Comparison of ENCODE assay signal across 29 cellular contexts in the genomic region with DNA sequence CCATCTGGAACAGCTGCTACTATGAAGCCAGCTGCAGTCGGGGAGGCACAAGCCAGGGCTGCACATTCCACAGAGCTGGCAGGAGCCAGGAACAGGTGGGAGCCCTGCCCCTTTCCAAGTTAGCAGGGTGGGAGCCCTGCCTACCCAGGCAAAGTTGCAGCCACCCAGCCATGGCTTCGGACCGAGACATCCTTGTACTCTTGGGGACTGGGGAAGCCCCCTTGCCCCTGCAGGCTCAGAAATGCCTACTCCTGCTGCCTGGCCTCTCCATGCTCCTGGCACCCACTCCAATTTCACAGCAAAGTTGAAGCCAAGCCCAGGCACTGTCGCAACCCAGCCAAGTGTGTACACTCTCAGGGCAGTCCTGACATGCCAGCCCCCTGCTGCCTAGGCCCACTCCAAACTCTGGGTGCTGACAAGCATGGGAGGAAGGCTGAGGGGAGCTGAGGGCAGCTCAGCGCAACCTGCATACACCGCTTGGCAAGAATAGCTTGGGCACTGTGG.
DNase-seq lines count a peak whose midpoint lies in the region; ATAC-seq, FAIRE-seq and TF ChIP-seq lines count a peak whose summit lies in the region.
"Had no signal": no experiment of that assay in that cellular context is flagged by ENCODE, and none has a peak within 500 bp of the region (broad histone marks: within the 10 kb centered on the region; RNA-seq: fewer than 3 reads in every experiment).

No MANE protein-coding gene starts in this region.

- H2BK120ac ChIP-seq in H9 (ENCODE audit: low read depth, low read length, poor library complexity, severe bottlenecking): no peak overlapping the region

- H4K5ac ChIP-seq in H9 (ENCODE audit: insufficient read length, low read depth, low read length): no peak overlapping the region

- H3K27me3 ChIP-seq in H9 (ENCODE audit: insufficient read depth, low read length): no peaks in the 10 kb centered on the region
- no peaks in the 10 kb centered on the region for H3K27me3 ChIP-seq in CD4-positive, alpha-beta memory T cell (ENCODE audit: insufficient read depth, low read length)
- H3K27me3 ChIP-seq: ascending aorta, cardiac muscle cell, hepatocyte, ovary, Peyer's patch had no signal

- peaks cover 0 to 10% (median 6%) of the 10 kb centered on the region in 3 experiments; a peak in 4 of 7 replicates for H3K36me3 Mint-ChIP-seq in H9 (ENCODE audit: insufficient read depth in 1 of 3, low read depth in 3 of 3)
- H3K36me3 Mint-ChIP-seq in CD4-positive, alpha-beta memory T cell: no peaks in the 10 kb centered on the region
- H3K36me3 Mint-ChIP-seq: activated naive CD4-positive, alpha-beta T cell treated with anti-CD3 and anti-CD28 coated beads, Interleukin-2, amount 50 U/mL, for 24 hours; CD8-positive, alpha-beta T cell; natural killer cell treated with Interleukin-12 subunit alpha and Interleukin-12 subunit beta and Interleukin-15 and Interleukin-18, amount 100 ng/mL, for 72 hours; stimulated activated naive B cell treated with anti-CD40 and anti-IgM and Interleukin-4, amounts not matched to agents 10 μg/mL and 1 μg/mL and 100 μg/mL, for 72 hours had no signal

- CTCF ChIA-PET in CD4-positive, alpha-beta memory T cell (lab: Charles Lee; ENCODE audit: partially characterized antibody): no interaction called here

- H3K23me2 ChIP-seq in H9 (ENCODE audit: insufficient read length, low read depth, low read length, poor library complexity, severe bottlenecking): no peaks in the 10 kb centered on the region

- H3K4me1 ChIP-seq in H9 (ENCODE audit: insufficient read depth, low read length) (no peaks in the 10 kb centered on the region), kidney (ENCODE audit: control insufficient read depth in 1 of 2, insufficient read depth in 1 of 2, low read depth in 1 of 2, low read length in 2 of 2) (peaks cover 0 to 9% of the 10 kb centered on the region in 2 donors)
- H3K4me1 ChIP-seq in CD4-positive, alpha-beta memory T cell (ENCODE audit: insufficient read depth, low read length): no peaks in the 10 kb centered on the region
- H3K4me1 ChIP-seq: Peyer's patch had no signal

- H2AK5ac ChIP-seq in H9 (ENCODE audit: insufficient read length, low read length): no peak overlapping the region

- peaks cover 0 to 6% of the 10 kb centered on the region in 2 experiments; a peak in 1 of 5 replicates for H3K9me3 Mint-ChIP-seq in H9
- H3K9me3 Mint-ChIP-seq in CD4-positive, alpha-beta memory T cell: peaks cover 0 to 11% (median under 1%) of the 10 kb centered on the region in 8 donors
- H3K9me3 Mint-ChIP-seq: activated naive CD4-positive, alpha-beta T cell treated with anti-CD3 and anti-CD28 coated beads, Interleukin-2, amount 50 U/mL, for 24 hours had no signal

- H3K4me3 ChIP-seq in coronary artery (no peak overlapping the region), kidney (ENCODE audit: low read length in 2 of 2) (no peak overlapping the region), skeletal muscle cell (ENCODE audit: low read depth, low read length) (no peak overlapping the region)
- no peak overlapping the region for H3K4me3 ChIP-seq in CD4-positive, alpha-beta memory T cell (ENCODE audit: low read length in 2 of 2)
- H3K4me3 ChIP-seq: ascending aorta, cardiac muscle cell, GM23338, hepatocyte, ovary, Peyer's patch had no signal

- H2BK15ac ChIP-seq in H9 (ENCODE audit: low read depth, low read length): no peak overlapping the region

- H3K4ac ChIP-seq in H9 (ENCODE audit: low read depth, low read length): no peak overlapping the region

- no peaks in the 10 kb centered on the region for H3K79me2 ChIP-seq in H9 (ENCODE audit: insufficient read depth, low read length)
- H3K79me2 ChIP-seq: hepatocyte had no signal

- H3K36me3 ChIP-seq in kidney (ENCODE audit: control insufficient read depth in 1 of 2, insufficient read depth in 2 of 2, low read length in 2 of 2): peaks cover 0 to 5% of the 10 kb centered on the region in 2 donors
- H3K36me3 ChIP-seq in CD4-positive, alpha-beta memory T cell (ENCODE audit: insufficient read depth, low read length): no peaks in the 10 kb centered on the region
- H3K36me3 ChIP-seq: cardiac muscle cell, ovary had no signal

- H3K56ac ChIP-seq in H9 (ENCODE audit: insufficient read length, low read depth, low read length): no peak overlapping the region

- H3T11ph ChIP-seq in H9 (ENCODE audit: low read length): no peak overlapping the region

- H2AFZ ChIP-seq in H9 (ENCODE audit: low read length): no peak overlapping the region
- H2AFZ ChIP-seq: GM23338, hepatocyte had no signal

- H3K79me1 ChIP-seq in H9 (ENCODE audit: insufficient read depth, low read depth, low read length, poor library complexity, severe bottlenecking): no peaks in the 10 kb centered on the region

- H3K27ac ChIP-seq in H9 (ENCODE audit: insufficient read length, low read depth, low read length) (no peak overlapping the region), coronary artery (peak overlapping the region in 1 of 2 donors; percentile 43), kidney (ENCODE audit: low read depth in 2 of 2, low read length in 2 of 2) (no peak overlapping the region)
- H3K27ac ChIP-seq in CD4-positive, alpha-beta memory T cell (ENCODE audit: low read depth, low read length): no peak overlapping the region
- H3K27ac ChIP-seq: cardiac muscle cell, hepatocyte, KMS-11, ovary, Peyer's patch had no signal

- no CpG with 5 or more reads among the region's 6 CpGs for WGBS in H9 (ENCODE audit: extremely low coverage, insufficient read length, low lambda C conversion rate)

- H3K9me3 ChIP-seq in H9 (ENCODE audit: control insufficient read depth, low read depth, low read length) (no peaks in the 10 kb centered on the region), kidney (ENCODE audit: control insufficient read depth in 1 of 2, low read length in 2 of 2) (peaks cover 2 to 6% of the 10 kb centered on the region in 2 donors)
- no peaks in the 10 kb centered on the region for H3K9me3 ChIP-seq in CD4-positive, alpha-beta memory T cell (ENCODE audit: control insufficient read depth in 1 of 2, low read length in 2 of 2)
- H3K9me3 ChIP-seq: ovary had no signal

- POLR2A ChIA-PET in CD4-positive, alpha-beta memory T cell (lab: Charles Lee; ENCODE audit: partially characterized antibody): no interaction called here

- H4K20me1 ChIP-seq in H9 (ENCODE audit: control insufficient read depth, insufficient read depth, insufficient read length): no peaks in the 10 kb centered on the region

- H2BK20ac ChIP-seq in H9 (ENCODE audit: low read depth, low read length, poor library complexity, severe bottlenecking): no peak overlapping the region

- no peak overlapping the region for H4K8ac ChIP-seq in H9 (replicated peaks; ENCODE audit: insufficient read length, low read depth, low read length)

- H3K4me2 ChIP-seq in H9 (ENCODE audit: insufficient read depth, insufficient read length, low read length): no peak overlapping the region
- H3K4me2 ChIP-seq: GM23338, hepatocyte, KMS-11 had no signal

- H3K14ac ChIP-seq in H9 (ENCODE audit: insufficient read depth, low read length): no peak overlapping the region; the same call in 1 of the 2 replicates

- no peaks in the 10 kb centered on the region for H3K27me3 Mint-ChIP-seq in H9 (ENCODE audit: low read depth)
- H3K27me3 Mint-ChIP-seq in CD4-positive, alpha-beta memory T cell: no peaks in the 10 kb centered on the region
- H3K27me3 Mint-ChIP-seq: activated CD4-positive, alpha-beta memory T cell treated with anti-CD3 and anti-CD28 coated beads, Interleukin-2, amount 10 ng/mL, durations not matched to agents 7 days and 5 days; activated naive CD4-positive, alpha-beta T cell treated with anti-CD3 and anti-CD28 coated beads, Interleukin-2, amount 50 U/mL, for 24 hours; effector memory CD8-positive, alpha-beta T cell; natural killer cell treated with Interleukin-12 subunit alpha and Interleukin-12 subunit beta and Interleukin-15 and Interleukin-18, amount 100 ng/mL, for 72 hours; stimulated activated naive B cell treated with anti-CD40 and anti-IgM and Interleukin-4, amounts not matched to agents 10 μg/mL and 1 μg/mL and 100 μg/mL, for 72 hours had no signal

- no peak overlapping the region for H3K23ac ChIP-seq in H9 (ENCODE audit: insufficient read length, low read depth, low read length)

- intact Hi-C loops in kidney (cut with DNase I): no loop called here
- intact Hi-C loops in CD4-positive, alpha-beta memory T cell (cut with micrococcal nuclease): no loop called here

- no peak overlapping the region for H3K18ac ChIP-seq in H9 (ENCODE audit: insufficient read length, low read depth, low read length)

- H3K9ac ChIP-seq in H9 (ENCODE audit: extremely low read depth, insufficient read length, low read length) (no peak overlapping the region), kidney (ENCODE audit: low read length in 2 of 2) (no peak overlapping the region)
- H3K9ac ChIP-seq: KMS-11 had no signal

- no peaks in the 10 kb centered on the region for H3K4me1 Mint-ChIP-seq in H9
- no peaks in the 10 kb centered on the region for H3K4me1 Mint-ChIP-seq in CD4-positive, alpha-beta memory T cell
- H3K4me1 Mint-ChIP-seq: activated CD4-positive, alpha-beta memory T cell treated with anti-CD3 and anti-CD28 coated beads, Interleukin-2, amount 10 ng/mL, durations not matched to agents 7 days and 5 days; activated naive CD4-positive, alpha-beta T cell treated with anti-CD3 and anti-CD28 coated beads, Interleukin-2, amount 50 U/mL, for 24 hours; stimulated activated naive B cell treated with anti-CD40 and anti-IgM and Interleukin-4, amounts not matched to agents 10 μg/mL and 1 μg/mL and 100 μg/mL, for 72 hours had no signal

- H3K4me3 Mint-ChIP-seq in H9: no peak overlapping the region
- no peak overlapping the region for H3K4me3 Mint-ChIP-seq in CD4-positive, alpha-beta memory T cell
- H3K4me3 Mint-ChIP-seq: activated CD4-positive, alpha-beta memory T cell treated with anti-CD3 and anti-CD28 coated beads, Interleukin-2, amount 10 ng/mL, durations not matched to agents 7 days and 5 days; activated naive CD4-positive, alpha-beta T cell treated with anti-CD3 and anti-CD28 coated beads, Interleukin-2, amount 50 U/mL, for 24 hours; CD8-positive, alpha-beta T cell; effector memory CD8-positive, alpha-beta T cell; GM23338; HFFc6; natural killer cell treated with Interleukin-12 subunit alpha and Interleukin-12 subunit beta and Interleukin-15 and Interleukin-18, amount 100 ng/mL, for 72 hours; stimulated activated naive B cell treated with anti-CD40 and anti-IgM and Interleukin-4, amounts not matched to agents 10 μg/mL and 1 μg/mL and 100 μg/mL, for 72 hours had no signal

- no peak overlapping the region for H2BK5ac ChIP-seq in H9 (ENCODE audit: insufficient read length, low read length)

- TF ChIP-seq CTCF in H9 (conservative IDR thresholded peaks at IDR 0.05) (no peak), coronary artery (IDR thresholded peaks at IDR 0.05) (no peak), kidney (IDR thresholded peaks at IDR 0.05; ENCODE audit: borderline replicate concordance, extremely low read depth, insufficient read depth) (no peak)

- no peak overlapping the region for H2BK12ac ChIP-seq in H9 (ENCODE audit: insufficient read length, low read depth, low read length)

- no peak overlapping the region for H4K91ac ChIP-seq in H9 (ENCODE audit: insufficient read length, low read depth, low read length)

- ATAC-seq in HG02870 (IDR thresholded peaks at IDR 0.05; ENCODE audit: unreplicated experiment): no peak
- ATAC-seq: activated CD4-positive, CD25-positive, alpha-beta regulatory T cell treated with anti-CD3 and anti-CD28 coated beads, Interleukin-2, amount 50 U/mL, for 24 hours; CD8-positive, alpha-beta T cell; effector memory CD8-positive, alpha-beta T cell; GM23338 had no signal

- no peak for FAIRE-seq in kidney (lab: Jason Lieb, UNC)

- peak overlapping the region in 1 of 3 experiments; percentile 31; a peak in 1 of 7 replicates for H3K27ac Mint-ChIP-seq in H9
- H3K27ac Mint-ChIP-seq in CD4-positive, alpha-beta memory T cell: no peak overlapping the region
- H3K27ac Mint-ChIP-seq: activated CD4-positive, alpha-beta memory T cell treated with anti-CD3 and anti-CD28 coated beads, Interleukin-2, amount 10 ng/mL, durations not matched to agents 7 days and 5 days; activated naive CD4-positive, alpha-beta T cell treated with anti-CD3 and anti-CD28 coated beads, Interleukin-2, amount 50 U/mL, for 24 hours; activated T-helper 2 cell treated with anti-CD3 and anti-CD28 coated beads, Interferon-gamma antibody, Interleukin-2, Interleukin-4, amounts not matched to agents 10 μg/mL and 5 μg/mL and 100 μg/mL, durations not matched to agents 14 hours and 24 hours and 36 hours; CD8-positive, alpha-beta T cell; effector memory CD8-positive, alpha-beta T cell; GM23338; HFFc6; natural killer cell treated with Interleukin-12 subunit alpha and Interleukin-12 subunit beta and Interleukin-15 and Interleukin-18, amount 100 ng/mL, for 72 hours; stimulated activated naive B cell treated with anti-CD40 and anti-IgM and Interleukin-4, amounts not matched to agents 10 μg/mL and 1 μg/mL and 100 μg/mL, for 72 hours had no signal

- DNase-seq in H9: peak; percentile 24
- peak; percentile 77 for DNase-seq in coronary artery (ENCODE audit: low spot score)
- peak; percentile 43 for DNase-seq in kidney
- peak; percentile 25 for DNase-seq in skeletal muscle cell (ENCODE audit: low read depth)
- DNase-seq in NCI-H69 (lab: John Stamatoyannopoulos, UW): no peak
- DNase-seq in foreskin melanocyte: no peak
- no peak for DNase-seq in CD4-positive, alpha-beta memory T cell
- DNase-seq: activated CD4-positive, alpha-beta memory T cell treated with anti-CD3 and anti-CD28 coated beads, Interleukin-2, amount 10 ng/mL, durations not matched to agents 7 days and 5 days; CD8-positive, alpha-beta T cell; cortex of kidney; effector memory CD8-positive, alpha-beta T cell; HFFc6; midbrain; NCI-H1417 treated with DMSO at 0.1 percent for 48 hours; NCI-H524 treated with DMSO at 0.1 percent for 48 hours; ovary; Peyer's patch; stimulated activated CD4-positive, alpha-beta T cell treated with anti-CD3 and anti-CD28 coated beads, Interleukin-4, amount 100 ng/mL, for 24 hours; stimulated activated naive B cell treated with anti-CD40 and anti-IgM and Interleukin-4, amounts not matched to agents 10 μg/mL and 1 μg/mL and 100 μg/mL, for 72 hours had no signal

Comparison
In these comparisons a context has a peak if more than half of its experiments do, and no peak if none do; other contexts are left out.
1. DNase-seq: peak in H9 (single experiment), coronary artery (single experiment), kidney (single experiment) and skeletal muscle cell (single experiment); none in NCI-H69 (single experiment), foreskin melanocyte (single experiment) and CD4-positive, alpha-beta memory T cell (0 of 5).